ENCODE assay signal across 8 cellular contexts in genomic region chr9:111662851-111663823, GRCh38. TPM values are rescaled to one million over a fixed set of nuclear protein-coding genes. Genes with fewer than 3 reads are reported as not detected.
DNase-seq lines count a peak whose midpoint lies in the region; ATAC-seq and TF ChIP-seq lines count a peak whose summit lies in the region.

No MANE protein-coding gene starts in this region.

- CTCF ChIA-PET in Panc1 (lab: Charles Lee), result no interaction called here

- peaks cover 38% of the 10 kb centered on the region for H4K20me1 ChIP-seq in neural progenitor cell (ENCODE audit: low read depth)

- peaks cover 14% of the 10 kb centered on the region for H3K36me3 Mint-ChIP-seq in neural progenitor cell

- no peaks in the 10 kb centered on the region; the same call in 1 of the 2 replicates for H3K36me3 ChIP-seq in Panc1 (ENCODE audit: control insufficient read depth, insufficient read depth, low read length)
- no peaks in the 10 kb centered on the region for H3K36me3 ChIP-seq in effector memory CD4-positive, alpha-beta T cell (ENCODE audit: control insufficient read depth, insufficient read depth, low read length)
- no peaks in the 10 kb centered on the region for H3K36me3 ChIP-seq in neural progenitor cell

- intact Hi-C loops in Panc1 (cut with micrococcal nuclease; ENCODE audit: unreplicated experiment), result no loop called here
- intact Hi-C loops in posterior cingulate gyrus (cut with DNase I), result no loop called here

- H3K9me3 Mint-ChIP-seq in neural progenitor cell, result no peaks in the 10 kb centered on the region

- H3K27me3 ChIP-seq in Panc1 (ENCODE audit: control insufficient read depth, insufficient read depth, low read length) (no peaks in the 10 kb centered on the region), neural progenitor cell (peaks cover 19% of the 10 kb centered on the region)
- no peaks in the 10 kb centered on the region for H3K27me3 ChIP-seq in effector memory CD4-positive, alpha-beta T cell (replicated peaks; ENCODE audit: control insufficient read depth, insufficient read depth, low read length, poor library complexity, severe bottlenecking)

- in situ Hi-C loops in Panc1 (cut with HindIII; ENCODE audit: low pct_unique_long_range_greater_than_20kb, low sequenced_read_pairs), result no loop called here

- H3K27ac Mint-ChIP-seq in neural progenitor cell, result no peak overlapping the region

- peak overlapping the region; percentile 98 for H3K4me3 Mint-ChIP-seq in neural progenitor cell

- H3K9me3 ChIP-seq in Panc1 (ENCODE audit: control insufficient read depth, insufficient read depth, low read depth, low read length), result no peaks in the 10 kb centered on the region
- no peaks in the 10 kb centered on the region for H3K9me3 ChIP-seq in effector memory CD4-positive, alpha-beta T cell (ENCODE audit: control insufficient read depth, low read length)
- no peaks in the 10 kb centered on the region for H3K9me3 ChIP-seq in neural progenitor cell (ENCODE audit: low read depth)

- H3K27ac ChIP-seq in Panc1 (ENCODE audit: low read length), result peak overlapping the region; percentile 82; the same call in 1 of the 2 replicates
- H3K27ac ChIP-seq in effector memory CD4-positive, alpha-beta T cell (ENCODE audit: insufficient read depth, low read length, poor library complexity, severe bottlenecking), result peak overlapping the region; percentile 53
- H3K27ac ChIP-seq in neural progenitor cell, result no peak overlapping the region

- TF ChIP-seq CTCF in Panc1 (IDR thresholded peaks at IDR 0.05), result no peak
- no peak for TF ChIP-seq CTCF in neural progenitor cell (IDR thresholded peaks at IDR 0.05)

- DNase-seq in GDM1 (lab: John Stamatoyannopoulos, UW) (peak; percentile 49), Panc1 (ENCODE audit: low read depth, low spot score) (no peak), neural progenitor cell (ENCODE audit: low spot score) (peak; percentile 11), amniotic stem cell (lab: John Stamatoyannopoulos, UW) (no peak), posterior cingulate gyrus (no peak), AG08395 (ENCODE audit: low spot score) (no peak)
- DNase-seq in effector memory CD4-positive, alpha-beta T cell, result no peak

- peaks cover 20% of the 10 kb centered on the region for H3K4me1 Mint-ChIP-seq in neural progenitor cell

- peaks cover 56% of the 10 kb centered on the region for H3K79me2 ChIP-seq in neural progenitor cell (ENCODE audit: low read depth)

- peak overlapping the region; percentile 91 for H3K4me2 ChIP-seq in neural progenitor cell

- no peak overlapping the region for H3K9ac ChIP-seq in neural progenitor cell

- ATAC-seq in Panc1 (no peak), GM21528 (IDR thresholded peaks at IDR 0.05; ENCODE audit: low FRiP score, unreplicated experiment) (no peak)

- H3K4me3 ChIP-seq in Panc1 (ENCODE audit: low read depth in 2 of 2, low read length in 2 of 2) (peak overlapping the region; percentile 72 to 84), neural progenitor cell (peak overlapping the region; percentile 94)
- H3K4me3 ChIP-seq in effector memory CD4-positive, alpha-beta T cell (ENCODE audit: insufficient read depth, low read depth, low read length, poor library complexity, severe bottlenecking), result peak overlapping the region; percentile 80

- peaks cover 18% of the 10 kb centered on the region for H3F3A ChIP-seq in neural progenitor cell (ENCODE audit: low read depth)

- H2AFZ ChIP-seq in neural progenitor cell (replicated peaks), result no peak overlapping the region

- peaks cover 2% of the 10 kb centered on the region for H3K27me3 Mint-ChIP-seq in neural progenitor cell (ENCODE audit: insufficient read depth, low read depth)

- H3K4me1 ChIP-seq in Panc1 (ENCODE audit: control insufficient read depth, insufficient read depth, low read length) (peaks cover 10% of the 10 kb centered on the region), neural progenitor cell (peaks cover 15% of the 10 kb centered on the region)
- peaks cover 15% of the 10 kb centered on the region for H3K4me1 ChIP-seq in effector memory CD4-positive, alpha-beta T cell (ENCODE audit: control insufficient read depth, insufficient read depth, low read length, poor library complexity, severe bottlenecking)

- POLR2A ChIA-PET in Panc1 (lab: Charles Lee), result no interaction called here

- BruUV-seq in Panc1 (replicated peaks; lab: Mats Ljungman, UMichigan), result TSS peak; percentile 51

RNA-seq across cellular contexts. Expression of gene GNG10, which starts 1.7 kb away (rescaled TPM):
- total RNA-seq in Panc1 (2021; ENCODE audit: unreplicated experiment) (40.0 TPM), neural progenitor cell (ENCODE audit: low replicate concordance) (84.6 and 128 TPM in 2 replicates)
- 22.4 TPM for polyA plus RNA-seq in Panc1 (2012; ENCODE audit: insufficient read length)

RNA-seq across cellular contexts. Expression of gene DNAJC25, which starts 32.0 kb away (rescaled TPM):
- total RNA-seq in Panc1 (2021; ENCODE audit: unreplicated experiment), result 6.0 TPM
- polyA plus RNA-seq in Panc1 (2012; ENCODE audit: insufficient read length), result 2.8 TPM
- 7.7 and 10.1 TPM in 2 replicates for total RNA-seq in neural progenitor cell (ENCODE audit: low replicate concordance)

Comparison
In these comparisons a context has a peak if more than half of its experiments do, and no peak if none do; other contexts are left out.
1. DNase-seq: peak in GDM1 (single experiment) and neural progenitor cell (single experiment); none in Panc1 (single experiment), effector memory CD4-positive, alpha-beta T cell (0 of 3), amniotic stem cell (single experiment), posterior cingulate gyrus (0 of 10) and AG08395 (single experiment).
2. Peak in every context shown above with its lines, with median percentiles within 50 percentile points of each other: H3K4me3 ChIP-seq.